Comparison of ENCODE assay signal across 9 cellular contexts in the genomic region with DNA sequence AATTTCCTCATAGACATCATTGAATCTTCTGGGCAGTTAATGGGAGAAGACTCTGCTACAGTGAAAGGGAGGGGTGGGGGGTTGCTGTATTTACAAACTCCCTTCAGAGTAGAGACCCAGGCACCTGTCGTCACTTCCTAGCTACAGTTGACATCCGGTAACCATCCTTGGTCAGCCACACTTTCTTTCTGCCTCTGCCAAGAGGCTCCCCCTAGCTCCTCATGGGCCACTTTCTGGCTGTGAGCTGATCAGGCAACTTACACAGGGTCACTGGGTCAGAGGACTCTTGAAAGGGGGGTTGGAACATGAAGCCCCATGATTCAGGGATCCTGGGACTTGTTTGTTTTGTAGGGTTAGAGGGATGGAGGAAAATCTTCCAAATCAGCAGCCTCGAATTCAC. TPM values are rescaled to one million over a fixed set of nuclear protein-coding genes. Genes with fewer than 3 reads are reported as not detected.
DNase-seq lines count a peak whose midpoint lies in the region; ATAC-seq, FAIRE-seq and TF ChIP-seq lines count a peak whose summit lies in the region.
"Had no signal": no experiment of that assay in that cellular context is flagged by ENCODE, and none has a peak within 500 bp of the region (broad histone marks: within the 10 kb centered on the region; RNA-seq: fewer than 3 reads in every experiment).

No MANE protein-coding gene starts in this region.

- 8% methylated on average over 1 of the region's 3 CpGs for WGBS in K562 (ENCODE audit: insufficient coverage, low coverage, missing lambda C conversion rate)

- CTCF ChIA-PET in PC-3 (lab: Charles Lee), result no interaction called here
- CTCF ChIA-PET in K562 (lab: Yijun Ruan, JAX; ENCODE audit: low intra/inter-chr PET ratio), result no interaction called here

- H3K36me3 Mint-ChIP-seq in natural killer cell treated with Interleukin-12 subunit alpha and Interleukin-12 subunit beta and Interleukin-15 and Interleukin-18, amount 100 ng/mL, for 72 hours, result no peaks in the 10 kb centered on the region

- peak overlapping the region; percentile 99 for H3K4me2 ChIP-seq in PC-3 (ENCODE audit: low read length)
- H3K4me2 ChIP-seq in K562 (ENCODE audit: insufficient read depth, low read length), result peak overlapping the region; percentile 91

- in situ Hi-C loops in K562 (cut with MboI), result no loop called here

- TF ChIP-seq CTCF in PC-3 (conservative IDR thresholded peaks at IDR 0.05; ENCODE audit: low read depth, low read length), result no peak
- peak in 1 of 3 experiments; percentile 10; a peak in 1 of 6 replicates for TF ChIP-seq CTCF in K562 (IDR thresholded peaks at IDR 0.05 in 2 of 3, conservative IDR thresholded peaks at IDR 0.05 in 1 of 3; ENCODE audit: insufficient read depth in 2 of 3, low read depth in 1 of 3, low read length in 3 of 3)

- no peak for ATAC-seq in GM18505 (IDR thresholded peaks at IDR 0.05; ENCODE audit: unreplicated experiment)
- no peak for ATAC-seq in PC-3
- peak; percentile 25 for ATAC-seq in K562
- ATAC-seq in natural killer cell treated with Interleukin-12 subunit alpha and Interleukin-12 subunit beta and Interleukin-15 and Interleukin-18, amount 100 ng/mL, for 72 hours, result no peak
- ATAC-seq in GM18909 (IDR thresholded peaks at IDR 0.05; ENCODE audit: poor library complexity, unreplicated experiment), result no peak
- no peak for ATAC-seq in HG03196 (IDR thresholded peaks at IDR 0.05; ENCODE audit: unreplicated experiment)
- ATAC-seq in HG03159 (IDR thresholded peaks at IDR 0.05; ENCODE audit: unreplicated experiment), result no peak

- BruUV-seq in PC-3 (replicated peaks; lab: Mats Ljungman, UMichigan) (TSS peak; percentile 47), K562 (replicated peaks; lab: Mats Ljungman, UMichigan) (TSS peak; percentile 67)

- no peaks in the 10 kb centered on the region for H3K27me3 Mint-ChIP-seq in natural killer cell treated with Interleukin-12 subunit alpha and Interleukin-12 subunit beta and Interleukin-15 and Interleukin-18, amount 100 ng/mL, for 72 hours

- no peaks in the 10 kb centered on the region for H3K9me1 ChIP-seq in K562 (ENCODE audit: control insufficient read depth, insufficient read depth, low read length)

- no peaks in the 10 kb centered on the region for H3F3A ChIP-seq in PC-3 (ENCODE audit: low read length, unreplicated experiment)

- TF ChIP-seq EP300 in K562 (IDR thresholded peaks at IDR 0.05; ENCODE audit: low read length), result no peak

- H3K79me2 ChIP-seq in PC-3 (ENCODE audit: low read length) (peaks cover 25% of the 10 kb centered on the region), K562 (ENCODE audit: control insufficient read depth, insufficient read depth, low read length) (peaks cover 21% of the 10 kb centered on the region)

- H3K4me1 ChIP-seq in PC-3 (ENCODE audit: insufficient read depth, low read length), result peaks cover 28% of the 10 kb centered on the region
- H3K4me1 ChIP-seq in K562 (replicated peaks in 1 of 2; ENCODE audit: control insufficient read depth in 2 of 2, insufficient read depth in 2 of 2, low read length in 2 of 2), result peaks cover 10 to 25% of the 10 kb centered on the region in 2 experiments; a peak in 4 of 5 replicates

- no peaks in the 10 kb centered on the region for H3K9me2 ChIP-seq in PC-3 (replicated peaks; ENCODE audit: low read length)

- no peak for FAIRE-seq in K562 (lab: Jason Lieb, UNC)

- H4K20me1 ChIP-seq in PC-3 (ENCODE audit: low read length) (no peaks in the 10 kb centered on the region), K562 (replicated peaks; ENCODE audit: control insufficient read depth, insufficient read depth, low read length) (no peaks in the 10 kb centered on the region)

- H2AFZ ChIP-seq in PC-3 (ENCODE audit: low read length) (peak overlapping the region; percentile 96), K562 (ENCODE audit: low read depth, low read length) (peak overlapping the region; percentile 58; the same call in 1 of the 2 replicates)

- POLR2A ChIA-PET in PC-3 (lab: Charles Lee; ENCODE audit: unreplicated experiment), result interaction anchor here (0.7 kb wide), 1 partner anchor 27 kb away, joined by 5 read pairs; no protein-coding TSS in a partner anchor
- POLR2A ChIA-PET in K562 (lab: Yijun Ruan, JAX), result interaction anchor here (0.7 kb wide), 1 partner anchor 150 kb away, joined by 4 read pairs; a partner anchor contains a TSS

- H3K4me1 Mint-ChIP-seq in natural killer cell treated with Interleukin-12 subunit alpha and Interleukin-12 subunit beta and Interleukin-15 and Interleukin-18, amount 100 ng/mL, for 72 hours (ENCODE audit: low read depth in 2 of 2), result peaks cover 38 to 40% of the 10 kb centered on the region in 2 donors

- H3K4me3 Mint-ChIP-seq in natural killer cell treated with Interleukin-12 subunit alpha and Interleukin-12 subunit beta and Interleukin-15 and Interleukin-18, amount 100 ng/mL, for 72 hours, result peak overlapping the region; percentile 88

- H3K27ac Mint-ChIP-seq in natural killer cell treated with Interleukin-12 subunit alpha and Interleukin-12 subunit beta and Interleukin-15 and Interleukin-18, amount 100 ng/mL, for 72 hours, result peak overlapping the region; percentile 86 to 92

- no peaks in the 10 kb centered on the region for H3K27me3 ChIP-seq in PC-3 (ENCODE audit: low read length)
- H3K27me3 ChIP-seq in K562 (ENCODE audit: control insufficient read depth in 2 of 2, insufficient read depth in 2 of 2, low read length in 2 of 2), result no peaks in the 10 kb centered on the region

- DNase-seq in PC-3 (peak; percentile 21), K562 (ENCODE audit: extremely low read depth in 1 of 4, low spot score in 3 of 4) (peak in 3 of 4 experiments; percentile 13 to 54 (median 40)), AG20443 (ENCODE audit: low spot score) (no peak)
- no peak for DNase-seq in natural killer cell treated with Interleukin-12 subunit alpha and Interleukin-12 subunit beta and Interleukin-15 and Interleukin-18, amount 100 ng/mL, for 72 hours (ENCODE audit: low spot score)

- peak overlapping the region; percentile 99 for H3K4me3 ChIP-seq in PC-3 (ENCODE audit: low read length)
- H3K4me3 ChIP-seq in K562, result peak overlapping the region; percentile 87

- H3K9ac ChIP-seq in PC-3 (ENCODE audit: low read length), result peak overlapping the region; percentile 78
- H3K9ac ChIP-seq in K562 (ENCODE audit: insufficient read depth in 1 of 2, low read depth in 2 of 2, low read length in 2 of 2), result peak overlapping the region in 1 of 2 experiments; percentile 68; a peak in 3 of 4 replicates

- H3K9me3 ChIP-seq in PC-3 (ENCODE audit: low read length), result no peaks in the 10 kb centered on the region
- no peaks in the 10 kb centered on the region for H3K9me3 ChIP-seq in K562 (replicated peaks; ENCODE audit: control insufficient read depth, insufficient read depth, low read depth, low read length)

- no peak for TF ChIP-seq RAD21 in K562 (CRISPR knock-in tag; conservative IDR thresholded peaks at IDR 0.05 in 1 of 2, IDR thresholded peaks at IDR 0.05 in 1 of 2)

- peak; percentile 55 for TF ChIP-seq POLR2A in GM18505 (IDR thresholded peaks at IDR 0.05; ENCODE audit: borderline replicate concordance, extremely low read depth, insufficient read depth, insufficient read length)
- no peak for TF ChIP-seq POLR2A in K562 (conservative IDR thresholded peaks at IDR 0.05)

- no peaks in the 10 kb centered on the region for H3K9me3 Mint-ChIP-seq in natural killer cell treated with Interleukin-12 subunit alpha and Interleukin-12 subunit beta and Interleukin-15 and Interleukin-18, amount 100 ng/mL, for 72 hours

- H3K27ac ChIP-seq in PC-3 (ENCODE audit: low read length) (peak overlapping the region; percentile 65), K562 (ENCODE audit: extremely low read depth, low read depth, low read length) (peak overlapping the region; percentile 46; the same call in 2 of the 3 replicates)

- H3K36me3 ChIP-seq in PC-3 (ENCODE audit: low read depth, low read length) (no peaks in the 10 kb centered on the region), K562 (ENCODE audit: control insufficient read depth, insufficient read depth, low read length) (no peaks in the 10 kb centered on the region)

- intact Hi-C loops in PC-3 (cut with micrococcal nuclease) (loop anchor here (2.0 kb wide), 1 partner anchor 30 kb away; a partner anchor contains a TSS), K562 (cut with micrococcal nuclease) (no loop called here)

RNA-seq across cellular contexts. Expression of a gene that starts 1.2 kb away (rescaled TPM):
- total RNA-seq in PC-3 (2014; rRNA removed) (9.4 and 11.5 TPM in 2 replicates), K562 (2014; rRNA removed) (7.7 and 8.7 TPM in 2 replicates), K562 (2014; rRNA removed; fragmentation: Illumina TruSeq; extraction: Trizol) (2.1 and 4.1 TPM in 2 replicates), K562 (2015; rRNA removed; fragmentation: Illumina TruSeq; extraction: Trizol) (3.4 and 4.2 TPM in 2 replicates), K562 (2021) (10.5 and 15.0 TPM in 2 replicates)
- 19.4 and 31.8 TPM in 2 replicates for total RNA-seq in K562 (2011; cell fraction: chromatin; rRNA removed; ENCODE audit: low replicate concordance)
- 12.4 and 19.8 TPM in 2 replicates for total RNA-seq in K562 (2011; cell fraction: nucleolus; rRNA removed)
- 15.6 and 16.7 TPM in 2 replicates for total RNA-seq in K562 (2011; cell fraction: nucleoplasm; rRNA removed)
- polyA plus RNA-seq in K562 (2011; rRNA removed) (1.2 and 2.6 TPM in 2 replicates), K562 (2014; fragmentation: Illumina TruSeq; extraction: Trizol) (2.2 and 3.4 TPM in 2 replicates), K562 (2014; fragmentation: Nextera tagmentation; extraction: Ambion mirVana) (under 1 TPM; 0.17 to 0.18 TPM), K562 (2014; rRNA removed) (4.4 and 6.2 TPM in 2 replicates)
- 0.83 and 1.5 TPM in 2 replicates for polyA plus RNA-seq in K562 (2011; cell fraction: cytosol; rRNA removed)
- 4.3 and 6.8 TPM in 2 replicates for polyA plus RNA-seq in K562 (2011; cell fraction: nucleus; rRNA removed)
- 4.8 and 11.1 TPM in 2 replicates for polyA plus RNA-seq in K562 (2012)
- 1.8 and 2.0 TPM in 2 replicates for polyA minus RNA-seq in K562 (2011; rRNA and poly(A)+ RNA removed)
- polyA minus RNA-seq in K562 (2011; cell fraction: cytosol; rRNA and poly(A)+ RNA removed), result 3.1 and 6.8 TPM in 2 replicates
- polyA minus RNA-seq in K562 (2011; cell fraction: nucleus; rRNA and poly(A)+ RNA removed), result 3.4 and 4.3 TPM in 2 replicates
- total RNA-seq in natural killer cell treated with Interleukin-12 subunit alpha and Interleukin-12 subunit beta and Interleukin-15 and Interleukin-18, amount 100 ng/mL, for 72 hours, result 10 to 100 TPM; 42.1 to 68.6 TPM

RNA-seq across cellular contexts. Expression of a gene that starts 30.7 kb away (rescaled TPM):
- total RNA-seq in PC-3 (2014; rRNA removed) (52.5 and 55.0 TPM in 2 replicates), K562 (2014; rRNA removed) (9.9 and 10.7 TPM in 2 replicates), K562 (2014; rRNA removed; fragmentation: Illumina TruSeq; extraction: Trizol) (11.9 and 21.6 TPM in 2 replicates), K562 (2015; rRNA removed; fragmentation: Illumina TruSeq; extraction: Trizol) (29.1 and 29.8 TPM in 2 replicates), K562 (2021) (55.1 and 57.4 TPM in 2 replicates)
- total RNA-seq in K562 (2011; cell fraction: chromatin; rRNA removed; ENCODE audit: low replicate concordance), result 12.6 and 25.0 TPM in 2 replicates
- total RNA-seq in K562 (2011; cell fraction: nucleolus; rRNA removed), result 16.4 and 20.8 TPM in 2 replicates
- total RNA-seq in K562 (2011; cell fraction: nucleoplasm; rRNA removed), result 21.3 and 23.7 TPM in 2 replicates
- polyA plus RNA-seq in K562 (2011; rRNA removed) (18.6 and 21.3 TPM in 2 replicates), K562 (2014; fragmentation: Illumina TruSeq; extraction: Trizol) (16.9 and 26.0 TPM in 2 replicates), K562 (2014; fragmentation: Nextera tagmentation; extraction: Ambion mirVana) (1 to 10 TPM; 4.3 to 5.7 TPM), K562 (2014; rRNA removed) (23.1 and 39.8 TPM in 2 replicates)
- 24.1 and 28.7 TPM in 2 replicates for polyA plus RNA-seq in K562 (2011; cell fraction: cytosol; rRNA removed)
- polyA plus RNA-seq in K562 (2011; cell fraction: nucleus; rRNA removed), result 16.2 and 18.7 TPM in 2 replicates
- 46.4 and 129 TPM in 2 replicates for polyA plus RNA-seq in K562 (2012)
- polyA minus RNA-seq in K562 (2011; rRNA and poly(A)+ RNA removed), result 8.9 and 9.1 TPM in 2 replicates
- 8.2 and 13.9 TPM in 2 replicates for polyA minus RNA-seq in K562 (2011; cell fraction: cytosol; rRNA and poly(A)+ RNA removed)
- polyA minus RNA-seq in K562 (2011; cell fraction: nucleus; rRNA and poly(A)+ RNA removed), result 9.2 and 11.0 TPM in 2 replicates
- 10 to 100 TPM; 40.3 to 48.6 TPM for total RNA-seq in natural killer cell treated with Interleukin-12 subunit alpha and Interleukin-12 subunit beta and Interleukin-15 and Interleukin-18, amount 100 ng/mL, for 72 hours

RNA-seq across cellular contexts. Expression of a gene that starts 39.5 kb away (rescaled TPM):
- total RNA-seq in PC-3 (2014; rRNA removed) (12.0 and 13.9 TPM in 2 replicates), K562 (2014; rRNA removed) (1.8 and 3.7 TPM in 2 replicates), K562 (2014; rRNA removed; fragmentation: Illumina TruSeq; extraction: Trizol) (not detected in 2 replicates), K562 (2015; rRNA removed; fragmentation: Illumina TruSeq; extraction: Trizol) (0.38 TPM in 1 of 2 replicates, not detected in the other), K562 (2021) (2.0 and 2.4 TPM in 2 replicates)
- total RNA-seq in K562 (2011; cell fraction: chromatin; rRNA removed; ENCODE audit: low replicate concordance), result not detected in 2 replicates
- 1.2 and 1.5 TPM in 2 replicates for total RNA-seq in K562 (2011; cell fraction: nucleolus; rRNA removed)
- total RNA-seq in K562 (2011; cell fraction: nucleoplasm; rRNA removed), result not detected in 2 replicates
- polyA plus RNA-seq in K562 (2011; rRNA removed) (0.12 and 0.31 TPM in 2 replicates), K562 (2014; fragmentation: Illumina TruSeq; extraction: Trizol) (0.22 TPM in 1 of 2 replicates, not detected in the other), K562 (2014; fragmentation: Nextera tagmentation; extraction: Ambion mirVana) (not detected), K562 (2014; rRNA removed) (1.1 and 2.4 TPM in 2 replicates)
- polyA plus RNA-seq in K562 (2011; cell fraction: cytosol; rRNA removed), result 0.28 and 1.7 TPM in 2 replicates
- polyA plus RNA-seq in K562 (2011; cell fraction: nucleus; rRNA removed), result 0.21 and 0.64 TPM in 2 replicates
- 0.87 and 1.5 TPM in 2 replicates for polyA plus RNA-seq in K562 (2012)
- not detected in 2 replicates for polyA minus RNA-seq in K562 (2011; rRNA and poly(A)+ RNA removed)
- polyA minus RNA-seq in K562 (2011; cell fraction: cytosol; rRNA and poly(A)+ RNA removed), result not detected in 2 replicates
- 0.89 and 1.3 TPM in 2 replicates for polyA minus RNA-seq in K562 (2011; cell fraction: nucleus; rRNA and poly(A)+ RNA removed)
- 1 to 10 TPM; 1.8 to 2.4 TPM for total RNA-seq in natural killer cell treated with Interleukin-12 subunit alpha and Interleukin-12 subunit beta and Interleukin-15 and Interleukin-18, amount 100 ng/mL, for 72 hours
- total RNA-seq: M059J had no signal

Comparison
In these comparisons a context has a peak if more than half of its experiments do, and no peak if none do; other contexts are left out.
1. DNase-seq: peak in PC-3 (single experiment) and K562 (3 of 4); none in natural killer cell treated with Interleukin-12 subunit alpha and Interleukin-12 subunit beta and Interleukin-15 and Interleukin-18, amount 100 ng/mL, for 72 hours (single experiment) and AG20443 (single experiment).